In genomic region chr1:175901076-175901475, GRCh38 we compare ENCODE assay signal across 17 cellular contexts.
DNase-seq lines count a peak whose midpoint lies in the region; ATAC-seq and TF ChIP-seq lines count a peak whose summit lies in the region.
"Had no signal": no experiment of that assay in that cellular context is flagged by ENCODE, and none has a peak within 500 bp of the region (broad histone marks: within the 10 kb centered on the region; RNA-seq: fewer than 3 reads in every experiment).

No MANE protein-coding gene starts in this region.

- intact Hi-C loops in esophagus muscularis mucosa (cut with DNase I) (no loop called here), adrenal gland (cut with DNase I) (no loop called here)

- no peak for ATAC-seq in GM21390 (IDR thresholded peaks at IDR 0.05; ENCODE audit: unreplicated experiment)
- ATAC-seq: CD8-positive, alpha-beta T cell; GM23338; HCT116 had no signal

- TF ChIP-seq EP300 in esophagus muscularis mucosa (IDR thresholded peaks at IDR 0.05), result no peak

- H3K4me1 Mint-ChIP-seq in endodermal cell, result peaks cover 40% of the 10 kb centered on the region
- no peaks in the 10 kb centered on the region for H3K4me1 Mint-ChIP-seq in osteocyte (ENCODE audit: unreplicated experiment)
- H3K4me1 Mint-ChIP-seq: B cell; CD4-positive, CD25-positive, alpha-beta regulatory T cell had no signal

- no peak overlapping the region for H3K27ac Mint-ChIP-seq in endodermal cell
- no peak overlapping the region for H3K27ac Mint-ChIP-seq in osteocyte (ENCODE audit: unreplicated experiment)
- H3K27ac Mint-ChIP-seq: B cell; CD8-positive, alpha-beta T cell; GM23338; H9 had no signal

- TF ChIP-seq POLR2A in esophagus muscularis mucosa (IDR thresholded peaks at IDR 0.05; ENCODE audit: low read depth) (no peak), adrenal gland (IDR thresholded peaks at IDR 0.05) (no peak)

- H3K9me3 Mint-ChIP-seq in endodermal cell (peaks cover 6% of the 10 kb centered on the region), osteocyte (ENCODE audit: unreplicated experiment) (no peaks in the 10 kb centered on the region)
- H3K9me3 Mint-ChIP-seq: CD8-positive, alpha-beta T cell had no signal

- H3K36me3 ChIP-seq in endodermal cell (ENCODE audit: control insufficient read depth, insufficient read depth, low read length) (no peaks in the 10 kb centered on the region), esophagus muscularis mucosa (no peaks in the 10 kb centered on the region), adrenal gland (replicated peaks in 1 of 2) (no peaks in the 10 kb centered on the region)
- H3K36me3 ChIP-seq: BLaER1 had no signal

- H3K4me3 Mint-ChIP-seq in endodermal cell, result no peak overlapping the region
- no peak overlapping the region for H3K4me3 Mint-ChIP-seq in osteocyte (ENCODE audit: unreplicated experiment)
- H3K4me3 Mint-ChIP-seq: B cell; CD8-positive, alpha-beta T cell; GM23338; H9 had no signal

- peak; percentile 20 for DNase-seq in endodermal cell
- peak; percentile 70 for DNase-seq in esophagus muscularis mucosa (ENCODE audit: extremely low spot score)
- peak; percentile 51 for DNase-seq in osteocyte (ENCODE audit: extremely low spot score, unreplicated experiment)
- DNase-seq in AG20443 (ENCODE audit: low spot score), result no peak
- no peak for DNase-seq in adrenal gland
- DNase-seq: Caco-2; CD4-positive, CD25-positive, alpha-beta regulatory T cell; CD8-positive, alpha-beta T cell; DMS153; DND-41; H9 had no signal

- H3K9me3 ChIP-seq in endodermal cell (ENCODE audit: control insufficient read depth, low read length) (no peaks in the 10 kb centered on the region), esophagus muscularis mucosa (peaks cover 0 to 8% (median 0%) of the 10 kb centered on the region in 4 donors), adrenal gland (replicated peaks in 1 of 3) (no peaks in the 10 kb centered on the region)
- H3K9me3 ChIP-seq: BLaER1, Caco-2 had no signal

- H3K4me3 ChIP-seq in endodermal cell (ENCODE audit: low read length) (no peak overlapping the region), esophagus muscularis mucosa (no peak overlapping the region), adrenal gland (no peak overlapping the region)
- H3K4me3 ChIP-seq: BLaER1, GM23338 had no signal

- no peak overlapping the region for H3K9ac ChIP-seq in endodermal cell (ENCODE audit: extremely low read depth, low read length, poor library complexity, severe bottlenecking)
- H3K9ac ChIP-seq: BLaER1 had no signal

- H3K27me3 ChIP-seq in endodermal cell (ENCODE audit: control insufficient read depth, insufficient read depth, low read length, poor library complexity, severe bottlenecking), result no peaks in the 10 kb centered on the region
- no peaks in the 10 kb centered on the region for H3K27me3 ChIP-seq in esophagus muscularis mucosa
- no peaks in the 10 kb centered on the region for H3K27me3 ChIP-seq in adrenal gland
- H3K27me3 ChIP-seq: BLaER1 had no signal

- H3K36me3 Mint-ChIP-seq in endodermal cell (ENCODE audit: low read depth), result peaks cover 3% of the 10 kb centered on the region
- H3K36me3 Mint-ChIP-seq in osteocyte (ENCODE audit: unreplicated experiment), result peaks cover 11% of the 10 kb centered on the region
- H3K36me3 Mint-ChIP-seq: CD8-positive, alpha-beta T cell had no signal

- TF ChIP-seq CTCF in endodermal cell (conservative IDR thresholded peaks at IDR 0.05) (no peak), esophagus muscularis mucosa (IDR thresholded peaks at IDR 0.05) (no peak), osteocyte (IDR thresholded peaks at IDR 0.05) (no peak), adrenal gland (IDR thresholded peaks at IDR 0.05) (no peak)

- H3K27me3 Mint-ChIP-seq in endodermal cell (ENCODE audit: insufficient read depth) (peaks cover 94% of the 10 kb centered on the region), osteocyte (ENCODE audit: unreplicated experiment) (no peaks in the 10 kb centered on the region)
- H3K27me3 Mint-ChIP-seq: B cell; CD4-positive, CD25-positive, alpha-beta regulatory T cell had no signal

- H3K4me1 ChIP-seq in endodermal cell (ENCODE audit: control insufficient read depth, insufficient read depth, low read length) (peaks cover 23% of the 10 kb centered on the region), esophagus muscularis mucosa (no peaks in the 10 kb centered on the region), adrenal gland (replicated peaks in 1 of 2) (no peaks in the 10 kb centered on the region)
- H3K4me1 ChIP-seq: BLaER1, Caco-2 had no signal

- H3K27ac ChIP-seq in endodermal cell (ENCODE audit: low read depth, low read length) (no peak overlapping the region), esophagus muscularis mucosa (replicated peaks in 1 of 4) (no peak overlapping the region), adrenal gland (no peak overlapping the region)
- H3K27ac ChIP-seq: BLaER1, C4-2B had no signal

- 94 to 100% methylated on average over 1 of the region's 1 CpG for WGBS in endodermal cell (ENCODE audit: insufficient coverage in 1 of 2, insufficient read length in 1 of 2), 2 experiments
- 89% methylated on average over 1 of the region's 1 CpG for WGBS in esophagus muscularis mucosa
- WGBS in adrenal gland, 4 donors, result 78 to 100% (median 85%) methylated on average over 1 of the region's 1 CpG

Comparison
In these comparisons a context has a peak if more than half of its experiments do, and no peak if none do; other contexts are left out.
1. DNase-seq: peak in endodermal cell (single experiment), esophagus muscularis mucosa (single experiment) and osteocyte (single experiment); none in AG20443 (single experiment) and adrenal gland (0 of 7).